ENCODE assay signal across 18 cellular contexts in genomic region chr3:173911446-173911845, GRCh38.
DNase-seq lines count a peak whose midpoint lies in the region; ATAC-seq and TF ChIP-seq lines count a peak whose summit lies in the region.
"Had no signal": no experiment of that assay in that cellular context is flagged by ENCODE, and none has a peak within 500 bp of the region (broad histone marks: within the 10 kb centered on the region; RNA-seq: fewer than 3 reads in every experiment).

No MANE protein-coding gene starts in this region.

- no peak overlapping the region for H3K9ac ChIP-seq in OCI-LY1 (ENCODE audit: low read length)
- no peak overlapping the region for H3K9ac ChIP-seq in endocrine pancreas (ENCODE audit: control insufficient read depth, insufficient read depth, low read length)

- DNase-seq in NCI-H1417 (lab: John Stamatoyannopoulos, UW), result peak in 2 of 3 experiments; percentile 48 to 86
- DNase-seq in nucleus accumbens (lab: John Stamatoyannopoulos, UW), result peak in 46 of 56 donors; percentile 3 to 80 (median 40)
- DNase-seq in NCI-H1105 treated with DMSO at 0.1 percent for 48 hours (lab: John Stamatoyannopoulos, UW), result no peak
- DNase-seq in DMS79 treated with DMSO at 0.1 percent for 48 hours (lab: John Stamatoyannopoulos, UW), result no peak
- no peak for DNase-seq in NCI-H187 treated with DMSO at 0.1 percent for 48 hours (lab: John Stamatoyannopoulos, UW)
- DNase-seq: activated CD8-positive, alpha-beta memory T cell treated with anti-CD3 and anti-CD28 coated beads for 24 hours; activated gamma-delta T cell treated with Interleukin-2 at 50 U/mL for 16 hours; BE2C; body of pancreas; effector memory CD8-positive, alpha-beta T cell; NCI-H1048; stimulated activated CD4-positive, alpha-beta T cell treated with anti-CD3 and anti-CD28 coated beads, Interleukin-4, amount 100 ng/mL, for 1 hour; uterus had no signal

- no peak for ATAC-seq in HG02763 (IDR thresholded peaks at IDR 0.05; ENCODE audit: unreplicated experiment)
- ATAC-seq: body of pancreas; effector memory CD8-positive, alpha-beta T cell; GM12878 had no signal

- peak overlapping the region; percentile 7; the same call in 1 of the 2 replicates for H3K4me2 ChIP-seq in OCI-LY1 (ENCODE audit: low read length)

- no peaks in the 10 kb centered on the region for H3F3A ChIP-seq in OCI-LY1 (ENCODE audit: insufficient read depth, low read length)

- H3K9me2 ChIP-seq in OCI-LY1 (ENCODE audit: low read depth, low read length), result no peaks in the 10 kb centered on the region

- no peaks in the 10 kb centered on the region for H3K79me2 ChIP-seq in OCI-LY1 (ENCODE audit: insufficient read depth, low read length)

- no peak overlapping the region for H2AFZ ChIP-seq in OCI-LY1 (ENCODE audit: low read length)

- H3K4me3 ChIP-seq in OCI-LY1 (ENCODE audit: low read depth, low read length, poor library complexity, severe bottlenecking) (no peak overlapping the region), endocrine pancreas (ENCODE audit: control insufficient read depth, insufficient read depth, low read length) (peak overlapping the region; percentile 4)
- H3K4me3 ChIP-seq: body of pancreas, GM12878, right atrium auricular region, uterus had no signal

- H3K9me3 ChIP-seq in OCI-LY1 (ENCODE audit: low read length), result no peaks in the 10 kb centered on the region
- no peaks in the 10 kb centered on the region for H3K9me3 ChIP-seq in endocrine pancreas (ENCODE audit: control insufficient read depth, low read length)
- H3K9me3 ChIP-seq: BE2C, body of pancreas, right atrium auricular region, uterus had no signal

- H3K36me3 ChIP-seq in OCI-LY1 (ENCODE audit: insufficient read depth, low read length), result no peaks in the 10 kb centered on the region
- H3K36me3 ChIP-seq in endocrine pancreas (ENCODE audit: control insufficient read depth, insufficient read depth, low read length), result no peaks in the 10 kb centered on the region
- H3K36me3 ChIP-seq: BE2C, right atrium auricular region, uterus had no signal

- no peaks in the 10 kb centered on the region for H4K20me1 ChIP-seq in OCI-LY1 (ENCODE audit: insufficient read depth, low read length)

- H3K27ac ChIP-seq in OCI-LY1 (ENCODE audit: low read depth, low read length, poor library complexity, severe bottlenecking), result no peak overlapping the region
- H3K27ac ChIP-seq: body of pancreas, right atrium auricular region, uterus had no signal

- H3K4me1 ChIP-seq in OCI-LY1 (ENCODE audit: insufficient read depth, low read length, severe bottlenecking), result peaks cover 39% of the 10 kb centered on the region
- peaks cover 6% of the 10 kb centered on the region for H3K4me1 ChIP-seq in endocrine pancreas (ENCODE audit: control insufficient read depth, insufficient read depth, low read length)
- H3K4me1 ChIP-seq: BE2C, body of pancreas, uterus had no signal

- no peak for TF ChIP-seq CTCF in OCI-LY1 (IDR thresholded peaks at IDR 0.05; ENCODE audit: low read length)

- H3K27me3 ChIP-seq in OCI-LY1 (ENCODE audit: insufficient read depth, low read length) (no peaks in the 10 kb centered on the region), endocrine pancreas (ENCODE audit: control insufficient read depth, insufficient read depth, low read length) (no peaks in the 10 kb centered on the region)
- H3K27me3 ChIP-seq: BE2C, body of pancreas, right atrium auricular region, uterus had no signal

Comparison
In these comparisons a context has a peak if more than half of its experiments do, and no peak if none do; other contexts are left out.
1. DNase-seq: peak in NCI-H1417 (2 of 3) and nucleus accumbens (46 of 56); none in NCI-H1105 treated with DMSO at 0.1 percent for 48 hours (single experiment), DMS79 treated with DMSO at 0.1 percent for 48 hours (single experiment) and NCI-H187 treated with DMSO at 0.1 percent for 48 hours (single experiment).